9 cellular contexts compared by ENCODE assay signal in genomic region chr12:57832966-57833365, GRCh38. TPM values are rescaled to one million over a fixed set of nuclear protein-coding genes. Genes with fewer than 3 reads are reported as not detected.
DNase-seq lines count a peak whose midpoint lies in the region; ATAC-seq and TF ChIP-seq lines count a peak whose summit lies in the region.
"Had no signal": no experiment of that assay in that cellular context is flagged by ENCODE, and none has a peak within 500 bp of the region (broad histone marks: within the 10 kb centered on the region; RNA-seq: fewer than 3 reads in every experiment).

No MANE protein-coding gene starts in this region.

- no CpG with 5 or more reads among the region's 10 CpGs for whole genome bisulfite sequencing in mesendoderm (ENCODE audit: extremely low coverage, insufficient coverage, low lambda C conversion rate)
- 23 to 26% methylated on average over 10 of the region's 10 CpGs for WGBS in tibial nerve, 2 donors

- H2BK15ac ChIP-seq in mesendoderm (replicated peaks; ENCODE audit: low read depth) = no peak overlapping the region

- H3K36me3 ChIP-seq in mesendoderm (ENCODE audit: control insufficient read depth, insufficient read depth, low read length) = no peaks in the 10 kb centered on the region
- H3K36me3 ChIP-seq in tibial nerve = peaks cover 0 to 16% (median 3%) of the 10 kb centered on the region in 3 donors
- peaks cover 12% of the 10 kb centered on the region for H3K36me3 ChIP-seq in H7 (replicated peaks; ENCODE audit: control insufficient read depth, insufficient read depth, low read length)

- no peak overlapping the region for H2BK120ac ChIP-seq in mesendoderm (ENCODE audit: low read depth, low read length)

- no peak overlapping the region for H3K4me2 ChIP-seq in mesendoderm (ENCODE audit: low read length)

- peaks cover 56% of the 10 kb centered on the region for H3K79me2 ChIP-seq in mesendoderm (ENCODE audit: control insufficient read depth, insufficient read depth, low read length)

- ATAC-seq in activated naive CD8-positive, alpha-beta T cell treated with anti-CD3 and anti-CD28 coated beads, Interleukin-2, amount 50 U/mL, for 24 hours = peak; percentile 44
- no peak for ATAC-seq in HG03439 (IDR thresholded peaks at IDR 0.05; ENCODE audit: unreplicated experiment)
- ATAC-seq: HCT116 had no signal

- TF ChIP-seq CTCF in tibial nerve (IDR thresholded peaks at IDR 0.05) = no peak

- H3K27me3 ChIP-seq in mesendoderm (ENCODE audit: insufficient read depth, low read length, poor library complexity) = no peaks in the 10 kb centered on the region
- no peaks in the 10 kb centered on the region for H3K27me3 ChIP-seq in tibial nerve
- H3K27me3 ChIP-seq in H7 (ENCODE audit: control insufficient read depth, insufficient read depth, low read length) = no peaks in the 10 kb centered on the region

- no peaks in the 10 kb centered on the region for H3K9me3 ChIP-seq in tibial nerve

- H3K4me3 ChIP-seq in mesendoderm (ENCODE audit: low read length) (no peak overlapping the region), tibial nerve (peak overlapping the region in 1 of 4 donors; percentile 13), H7 (ENCODE audit: insufficient read depth, low read depth, low read length) (no peak overlapping the region)

- H3K27ac Mint-ChIP-seq in activated T-cell treated with anti-CD3 and anti-CD28 coated beads, Interleukin-2, amount 50 U/mL, for 24 hours = peak overlapping the region; percentile 83
- H3K27ac Mint-ChIP-seq in activated naive CD8-positive, alpha-beta T cell treated with anti-CD3 and anti-CD28 coated beads, Interleukin-2, amount 50 U/mL, for 24 hours = peak overlapping the region; percentile 39

- no peak for DNase-seq in activated T-cell treated with anti-CD3 and anti-CD28 coated beads, Interleukin-2, amount 50 U/mL, for 24 hours
- no peak for DNase-seq in activated T-cell treated with anti-CD3 and anti-CD28 coated beads for 4 hours
- DNase-seq in activated naive CD8-positive, alpha-beta T cell treated with anti-CD3 and anti-CD28 coated beads, Interleukin-2, amount 50 U/mL, for 24 hours = no peak
- peak; percentile 58 for DNase-seq in mesendoderm
- no peak for DNase-seq in tibial nerve (ENCODE audit: low spot score in 2 of 2)
- no peak for DNase-seq in H7
- DNase-seq in NK-92 treated with Interleukin-12 subunit alpha and Interleukin-12 subunit beta, amount 100 ng/mL, for 24 hours (lab: John Stamatoyannopoulos, UW) = no peak

- no peak overlapping the region for H3K18ac ChIP-seq in mesendoderm (ENCODE audit: low read length)

- no peak overlapping the region for H3K4ac ChIP-seq in mesendoderm (ENCODE audit: low read depth, low read length)

- H3K4me1 Mint-ChIP-seq in activated T-cell treated with anti-CD3 and anti-CD28 coated beads, Interleukin-2, amount 50 U/mL, for 24 hours (ENCODE audit: low read depth) = peaks cover 80% of the 10 kb centered on the region
- H3K4me1 Mint-ChIP-seq in activated naive CD8-positive, alpha-beta T cell treated with anti-CD3 and anti-CD28 coated beads, Interleukin-2, amount 50 U/mL, for 24 hours = peaks cover 81% of the 10 kb centered on the region

- no peaks in the 10 kb centered on the region for H3K27me3 Mint-ChIP-seq in activated T-cell treated with anti-CD3 and anti-CD28 coated beads, Interleukin-2, amount 50 U/mL, for 24 hours
- H3K27me3 Mint-ChIP-seq in activated naive CD8-positive, alpha-beta T cell treated with anti-CD3 and anti-CD28 coated beads, Interleukin-2, amount 50 U/mL, for 24 hours = no peaks in the 10 kb centered on the region

- peaks cover 15% of the 10 kb centered on the region for H3K36me3 Mint-ChIP-seq in activated T-cell treated with anti-CD3 and anti-CD28 coated beads, Interleukin-2, amount 50 U/mL, for 24 hours (ENCODE audit: low read depth)
- peaks cover 3% of the 10 kb centered on the region for H3K36me3 Mint-ChIP-seq in activated naive CD8-positive, alpha-beta T cell treated with anti-CD3 and anti-CD28 coated beads, Interleukin-2, amount 50 U/mL, for 24 hours (ENCODE audit: low read depth)

- H2AK5ac ChIP-seq in mesendoderm (ENCODE audit: low read length) = no peak overlapping the region

- no peak overlapping the region for H3K27ac ChIP-seq in mesendoderm (ENCODE audit: low read depth, low read length)
- H3K27ac ChIP-seq in tibial nerve = peak overlapping the region; percentile 9 to 74 (median 60)

- TF ChIP-seq EP300 in tibial nerve (IDR thresholded peaks at IDR 0.05) = no peak

- H4K5ac ChIP-seq in mesendoderm (ENCODE audit: low read length) = no peak overlapping the region

- no peak overlapping the region for H3K56ac ChIP-seq in mesendoderm (ENCODE audit: low read length)

- no peak overlapping the region for H3K9ac ChIP-seq in mesendoderm (ENCODE audit: low read length)

- H3K9me3 Mint-ChIP-seq in activated T-cell treated with anti-CD3 and anti-CD28 coated beads, Interleukin-2, amount 50 U/mL, for 24 hours = no peaks in the 10 kb centered on the region
- H3K9me3 Mint-ChIP-seq in activated naive CD8-positive, alpha-beta T cell treated with anti-CD3 and anti-CD28 coated beads, Interleukin-2, amount 50 U/mL, for 24 hours = no peaks in the 10 kb centered on the region

- no peak overlapping the region for H3K23ac ChIP-seq in mesendoderm (ENCODE audit: low read length)

- H3K4me1 ChIP-seq in mesendoderm (ENCODE audit: control insufficient read depth, low read depth, low read length) (peaks cover 19% of the 10 kb centered on the region), tibial nerve (peaks cover 4 to 98% (median 95%) of the 10 kb centered on the region in 4 donors)

- no peak overlapping the region for H2BK5ac ChIP-seq in mesendoderm (ENCODE audit: low read length)

- TF ChIP-seq POLR2A in tibial nerve (IDR thresholded peaks at IDR 0.05) = no peak

- H3K79me1 ChIP-seq in mesendoderm (ENCODE audit: low read length) = peaks cover 33% of the 10 kb centered on the region

- H3K4me3 Mint-ChIP-seq in activated T-cell treated with anti-CD3 and anti-CD28 coated beads, Interleukin-2, amount 50 U/mL, for 24 hours = no peak overlapping the region
- H3K4me3 Mint-ChIP-seq in activated naive CD8-positive, alpha-beta T cell treated with anti-CD3 and anti-CD28 coated beads, Interleukin-2, amount 50 U/mL, for 24 hours = no peak overlapping the region

- H4K8ac ChIP-seq in mesendoderm (ENCODE audit: low read depth, low read length) = no peak overlapping the region

RNA-seq across cellular contexts. Expression of gene CTDSP2, which starts 13.6 kb away (rescaled TPM):
- 49.3 TPM for polyA plus RNA-seq in mesendoderm (2013, experiment 1 of 2)
- 49.4 TPM for polyA plus RNA-seq in mesendoderm (2013, experiment 2 of 2)
- 100 to 1,000 TPM; 117 to 141 (median 123) TPM for total RNA-seq in tibial nerve
- 59.3 and 74.2 TPM in 2 replicates for total RNA-seq in H7 (2014; rRNA removed; shearing (Covaris generic))

RNA-seq across cellular contexts. Expression of gene AVIL, which starts 14.4 kb away (rescaled TPM):
- 0.29 TPM for polyA plus RNA-seq in mesendoderm (2013, experiment 1 of 2)
- polyA plus RNA-seq in mesendoderm (2013, experiment 2 of 2) = 0.24 TPM
- total RNA-seq in tibial nerve = 1 to 10 TPM; 2.3 to 4.2 (median 3.3) TPM
- 0.38 TPM in 1 of 2 replicates, not detected in the other for total RNA-seq in H7 (2014; rRNA removed; shearing (Covaris generic))

RNA-seq across cellular contexts. Expression of gene TSFM, which starts 50.4 kb away (rescaled TPM):
- polyA plus RNA-seq in mesendoderm (2013, experiment 1 of 2) = 38.6 TPM
- polyA plus RNA-seq in mesendoderm (2013, experiment 2 of 2) = 38.8 TPM
- total RNA-seq in tibial nerve = 10 to 100 TPM; 13.5 to 23.2 (median 22.4) TPM
- 57.7 and 67.8 TPM in 2 replicates for total RNA-seq in H7 (2014; rRNA removed; shearing (Covaris generic))
